In the genomic region with DNA sequence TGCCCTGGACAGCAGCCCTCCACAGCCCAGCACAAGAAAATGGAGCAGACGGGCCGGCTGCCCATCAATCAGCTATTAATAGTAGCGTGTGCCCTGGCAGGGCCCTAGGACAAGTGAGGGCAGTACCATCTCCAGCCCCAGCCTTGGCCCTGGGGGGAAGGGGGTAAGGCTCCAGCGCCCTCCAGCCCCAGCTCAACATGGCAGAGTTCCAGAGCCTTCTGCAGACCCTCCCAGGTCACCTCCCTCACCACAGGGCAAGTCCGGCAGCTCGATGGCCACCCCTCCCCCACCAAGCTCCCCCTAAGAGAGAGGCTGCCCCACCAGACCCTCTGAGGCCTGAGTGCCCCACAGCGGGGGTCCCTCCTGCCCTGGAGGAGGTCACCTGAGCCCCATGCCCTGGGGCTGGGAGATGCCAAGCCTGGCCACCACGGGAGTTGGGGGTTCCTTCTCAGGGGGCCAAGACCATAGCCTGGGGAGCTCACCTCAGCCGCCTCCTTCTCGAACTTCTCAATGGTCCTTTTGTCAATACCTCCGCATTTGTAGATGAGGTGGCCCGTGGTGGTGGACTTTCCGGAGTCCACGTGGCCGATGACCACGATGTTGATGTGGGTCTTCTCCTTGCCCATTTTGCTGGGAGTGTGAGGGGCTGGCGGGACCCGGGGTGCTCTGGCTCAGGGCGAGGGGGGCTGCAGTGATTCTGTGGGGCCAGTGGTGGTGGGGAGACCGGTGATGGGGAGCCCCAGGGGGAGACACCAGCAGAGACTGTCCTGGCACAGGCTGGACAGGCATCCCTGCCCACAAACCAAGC, we compare ENCODE assay signal across 1 cellular context.
TF ChIP-seq lines count a peak whose summit lies in the region.

No MANE protein-coding gene starts in this region.

TF ChIP-seq in neural cell, 6 proteins besides CTCF, POLR2A, EP300 and RAD21 (continued from another document):
- TF ChIP-seq REST (IDR thresholded peaks at IDR 0.05; ENCODE audit: borderline replicate concordance) (no peak), SMC3 (conservative IDR thresholded peaks at IDR 0.05; ENCODE audit: poor library complexity) (no peak), POLR2AphosphoS5 (IDR thresholded peaks at IDR 0.05) (no peak)
